In genomic region chr21:37259426-37259825, GRCh38 we compare ENCODE assay signal across 1 cellular context.
TF ChIP-seq lines count a peak whose summit lies in the region.

No MANE protein-coding gene starts in this region.

TF ChIP-seq in HEK293, 187 proteins besides CTCF, POLR2A, EP300 and RAD21 (continued from another document):
- no peak for TF ChIP-seq HOXC10 (CRISPR knock-in tag; IDR thresholded peaks at IDR 0.05)
TF ChIP-seq in HEK293: peak in this region for 2.
